8 cellular contexts compared by ENCODE assay signal in the genomic region with DNA sequence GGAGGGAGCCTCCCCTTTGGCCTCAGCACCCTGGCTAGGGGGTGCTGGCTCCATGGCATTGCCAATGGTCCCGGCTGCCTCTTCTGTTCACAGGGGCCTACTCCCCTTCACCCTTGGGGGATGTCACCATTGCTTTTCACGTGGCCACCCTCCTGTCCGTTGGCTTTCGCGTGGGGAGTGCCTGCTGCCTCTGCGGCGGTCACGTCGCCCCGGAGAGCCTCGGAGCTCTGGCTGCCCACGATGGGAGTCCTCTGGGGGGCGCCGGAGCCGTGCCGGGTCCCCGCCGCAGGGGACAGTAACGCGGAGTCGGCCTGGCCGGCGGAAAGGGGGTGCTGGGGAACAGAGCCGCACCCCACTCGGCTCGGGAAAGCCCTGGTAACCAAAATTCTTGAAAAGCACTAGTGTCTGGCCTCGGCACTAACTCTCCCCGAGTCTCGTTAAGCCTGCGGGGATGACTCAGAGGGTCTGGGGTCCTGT. TPM values are rescaled to one million over a fixed set of nuclear protein-coding genes. Genes with fewer than 3 reads are reported as not detected.
DNase-seq lines count a peak whose midpoint lies in the region; TF ChIP-seq lines count a peak whose summit lies in the region.

No MANE protein-coding gene starts in this region.

- POLR2A ChIA-PET in activated CD4-positive, alpha-beta T cell treated with anti-CD3 and anti-CD28 coated beads, Interleukin-2, amount 10 ng/mL, durations not matched to agents 7 days and 5 days (lab: Charles Lee) = no interaction called here

- H3K4me3 ChIP-seq in Karpas-422 (ENCODE audit: low read length) (peak overlapping the region; percentile 83), epithelial cell of proximal tubule (ENCODE audit: low read depth, low read length) (peak overlapping the region; percentile 96), tibial artery (peak overlapping the region; percentile 75 to 86)

- H3K27me3 ChIP-seq in Karpas-422 (ENCODE audit: low read length) (no peaks in the 10 kb centered on the region), tibial artery (no peaks in the 10 kb centered on the region)

- H2AFZ ChIP-seq in Karpas-422 (ENCODE audit: low read length) = peak overlapping the region; percentile 99

- H3K4me3 Mint-ChIP-seq in activated CD4-positive, alpha-beta T cell treated with anti-CD3 and anti-CD28 coated beads, Interleukin-2, amount 10 ng/mL, durations not matched to agents 7 days and 5 days = peak overlapping the region; percentile 74

- peak overlapping the region; percentile 95 for H3K4me2 ChIP-seq in Karpas-422 (ENCODE audit: low read depth, low read length, poor library complexity, severe bottlenecking)

- peak overlapping the region; percentile 9 for H3K27ac Mint-ChIP-seq in activated CD4-positive, alpha-beta T cell treated with anti-CD3 and anti-CD28 coated beads, Interleukin-2, amount 10 ng/mL, durations not matched to agents 7 days and 5 days

- no peaks in the 10 kb centered on the region for H3K9me3 ChIP-seq in Karpas-422 (ENCODE audit: low read length)
- no peaks in the 10 kb centered on the region for H3K9me3 ChIP-seq in tibial artery

- H3K79me2 ChIP-seq in Karpas-422 (ENCODE audit: low read length) = peaks cover 10% of the 10 kb centered on the region; the same call in 1 of the 2 replicates

- peaks cover 21% of the 10 kb centered on the region for H3K4me1 Mint-ChIP-seq in activated CD4-positive, alpha-beta T cell treated with anti-CD3 and anti-CD28 coated beads, Interleukin-2, amount 10 ng/mL, durations not matched to agents 7 days and 5 days

- TF ChIP-seq CTCF in GM20000 (IDR thresholded peaks at IDR 0.05; ENCODE audit: extremely low read depth, missing control alignments) (peak; percentile 13), epithelial cell of proximal tubule (conservative IDR thresholded peaks at IDR 0.05; ENCODE audit: low read depth, low read length) (peak; percentile 27), tibial artery (IDR thresholded peaks at IDR 0.05) (peak in 1 of 2 experiments; percentile 22)

- in situ Hi-C loops in Caki2 (cut with HindIII; ENCODE audit: low pct_unique_long_range_greater_than_20kb, low sequenced_read_pairs) = no loop called here

- H3K27ac ChIP-seq in Karpas-422 (ENCODE audit: low read length) (no peak overlapping the region), tibial artery (peak overlapping the region; percentile 91 to 97)

- H3K36me3 ChIP-seq in Karpas-422 (ENCODE audit: insufficient read depth, low read length) = peaks cover 23% of the 10 kb centered on the region
- peaks cover 17 to 27% (median 25%) of the 10 kb centered on the region in 3 donors for H3K36me3 ChIP-seq in tibial artery

- H3K9ac ChIP-seq in Karpas-422 (ENCODE audit: low read length) = peak overlapping the region; percentile 91

- DNase-seq in Caki2 (ENCODE audit: low read depth) = peak; percentile 40
- DNase-seq in GM20000 (ENCODE audit: low spot score) = peak; percentile 74
- peak; percentile 55 for DNase-seq in Karpas-422
- DNase-seq in activated CD4-positive, alpha-beta T cell treated with anti-CD3 and anti-CD28 coated beads, Interleukin-2, amount 10 ng/mL, durations not matched to agents 7 days and 5 days = peak; percentile 16
- DNase-seq in epithelial cell of proximal tubule (ENCODE audit: low read depth) = no peak
- DNase-seq in myocyte (ENCODE audit: low read depth) = peak; percentile 57
- peak in 1 of 2 donors; percentile 74 for DNase-seq in tibial artery
- DNase-seq in cerebellar nuclear complex (lab: John Stamatoyannopoulos, UW) = no peak

- H3K9me2 ChIP-seq in Karpas-422 (replicated peaks; ENCODE audit: insufficient read depth, low read length) = no peaks in the 10 kb centered on the region

- CTCF ChIA-PET in activated CD4-positive, alpha-beta T cell treated with anti-CD3 and anti-CD28 coated beads, Interleukin-2, amount 10 ng/mL, durations not matched to agents 7 days and 5 days (lab: Charles Lee) = interaction anchor here (0.6 to 0.9 kb wide), 2 partner anchors 13 to 55 kb away, joined by 3 to 5 read pairs; no protein-coding TSS in a partner anchor

- H3K4me1 ChIP-seq in Karpas-422 (ENCODE audit: low read length) (peaks cover 20% of the 10 kb centered on the region), tibial artery (peaks cover 0 to 15% (median 9%) of the 10 kb centered on the region in 4 donors)

- H3K27me3 Mint-ChIP-seq in activated CD4-positive, alpha-beta T cell treated with anti-CD3 and anti-CD28 coated beads, Interleukin-2, amount 10 ng/mL, durations not matched to agents 7 days and 5 days = peaks cover 9% of the 10 kb centered on the region

- H4K20me1 ChIP-seq in Karpas-422 (ENCODE audit: insufficient read depth, low read depth, low read length) = no peaks in the 10 kb centered on the region

- H3K36me3 Mint-ChIP-seq in activated CD4-positive, alpha-beta T cell treated with anti-CD3 and anti-CD28 coated beads, Interleukin-2, amount 10 ng/mL, durations not matched to agents 7 days and 5 days (ENCODE audit: low read depth) = peaks cover 9% of the 10 kb centered on the region

- intact Hi-C loops in tibial artery (cut with DNase I; ENCODE audit: low total_unique reads) = loop anchor here (10.0 kb wide), 1 partner anchor 289 kb away; no protein-coding TSS in a partner anchor

- no peaks in the 10 kb centered on the region for H3K9me3 Mint-ChIP-seq in activated CD4-positive, alpha-beta T cell treated with anti-CD3 and anti-CD28 coated beads, Interleukin-2, amount 10 ng/mL, durations not matched to agents 7 days and 5 days

RNA-seq across cellular contexts. Expression of gene HEBP2, which starts 0.7 kb away (rescaled TPM):
- total RNA-seq in Caki2 (2014; rRNA removed; shearing (Covaris generic); ENCODE audit: low replicate concordance) = 96.3 and 103 TPM in 2 replicates
- total RNA-seq in Karpas-422 (2014; rRNA removed; shearing (Covaris generic); ENCODE audit: low replicate concordance) = 41.9 and 49.9 TPM in 2 replicates
- 10 to 100 TPM in 1 of 2 experiments, 1 to 10 TPM in 1; 9.2 to 11.7 TPM for total RNA-seq in activated CD4-positive, alpha-beta T cell treated with anti-CD3 and anti-CD28 coated beads, Interleukin-2, amount 10 ng/mL, durations not matched to agents 7 days and 5 days
- total RNA-seq in epithelial cell of proximal tubule = 83.9 and 102 TPM in 2 replicates
- total RNA-seq in myocyte = 32.8 and 38.7 TPM in 2 replicates
- 27.1 TPM for polyA plus RNA-seq in myocyte (2012)

RNA-seq across cellular contexts. Expression of gene SMIM28, which starts 25.7 kb away (rescaled TPM):
- total RNA-seq in Caki2 (2014; rRNA removed; shearing (Covaris generic); ENCODE audit: low replicate concordance) = not detected in 2 replicates
- total RNA-seq in Karpas-422 (2014; rRNA removed; shearing (Covaris generic); ENCODE audit: low replicate concordance) = not detected in 2 replicates
- not detected for total RNA-seq in activated CD4-positive, alpha-beta T cell treated with anti-CD3 and anti-CD28 coated beads, Interleukin-2, amount 10 ng/mL, durations not matched to agents 7 days and 5 days
- not detected in 2 replicates for total RNA-seq in epithelial cell of proximal tubule
- not detected in 2 replicates for total RNA-seq in myocyte
- polyA plus RNA-seq in myocyte (2012) = not detected

Comparison
In these comparisons a context has a peak if more than half of its experiments do, and no peak if none do; other contexts are left out.
1. DNase-seq: peak in Caki2 (single experiment), GM20000 (single experiment), Karpas-422 (single experiment), activated CD4-positive, alpha-beta T cell treated with anti-CD3 and anti-CD28 coated beads, Interleukin-2, amount 10 ng/mL, durations not matched to agents 7 days and 5 days (single experiment) and myocyte (single experiment); none in epithelial cell of proximal tubule (single experiment) and cerebellar nuclear complex (0 of 2).
2. Peak in every context shown above with its lines, with median percentiles within 50 percentile points of each other: H3K4me3 ChIP-seq.